Comparison of ENCODE assay signal across 18 cellular contexts in the genomic region with DNA sequence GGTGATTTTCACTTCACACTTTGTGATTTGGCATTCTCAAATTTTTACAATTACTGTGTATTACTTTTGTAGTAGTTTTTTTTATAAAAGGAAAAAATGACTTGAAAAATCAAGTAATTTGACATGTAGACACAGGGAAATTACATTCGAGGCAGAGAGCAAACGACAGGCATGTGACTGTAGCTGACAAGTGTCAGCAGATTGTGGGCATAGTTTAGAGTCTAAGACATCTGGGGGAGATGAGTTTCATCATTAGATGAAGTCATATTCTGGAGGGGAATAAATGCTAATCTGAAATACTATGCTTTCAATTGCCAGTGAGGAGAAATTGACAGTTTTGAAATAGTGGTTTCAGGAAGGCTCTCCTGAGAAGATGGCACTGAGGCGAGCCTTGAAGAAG.
"Had no signal": no experiment of that assay in that cellular context is flagged by ENCODE, and none has a peak within 500 bp of the region (broad histone marks: within the 10 kb centered on the region; RNA-seq: fewer than 3 reads in every experiment).

No MANE protein-coding gene starts in this region.

- H3K4me2 ChIP-seq: KMS-11, SK-N-SH had no signal

- FAIRE-seq: K562, RCC 7860 had no signal

- DNase-seq: Kasumi-1, MM.1S, NCI-H1092 treated with DMSO at 0.1 percent for 48 hours, NCI-H1436, NCI-H187 treated with DMSO at 0.1 percent for 48 hours, NCI-H2029 treated with DMSO at 0.1 percent for 48 hours, NCI-H226, NCI-H446, NCI-H510A, NCI-H524 treated with DMSO at 0.1 percent for 48 hours, NCI-H69, NCI-H774, Right ventricle myocardium superior, RPMI8226, SK-N-SH had no signal

- ATAC-seq: K562 had no signal

- H3K9ac ChIP-seq: KMS-11, SK-N-SH had no signal

- H3K9me3 ChIP-seq: SK-N-SH had no signal

- H3K9me2 ChIP-seq: SK-N-SH had no signal

- H3K4me3 ChIP-seq: K562 had no signal

- H3K27ac ChIP-seq: KMS-11 had no signal
